In the genomic region with DNA sequence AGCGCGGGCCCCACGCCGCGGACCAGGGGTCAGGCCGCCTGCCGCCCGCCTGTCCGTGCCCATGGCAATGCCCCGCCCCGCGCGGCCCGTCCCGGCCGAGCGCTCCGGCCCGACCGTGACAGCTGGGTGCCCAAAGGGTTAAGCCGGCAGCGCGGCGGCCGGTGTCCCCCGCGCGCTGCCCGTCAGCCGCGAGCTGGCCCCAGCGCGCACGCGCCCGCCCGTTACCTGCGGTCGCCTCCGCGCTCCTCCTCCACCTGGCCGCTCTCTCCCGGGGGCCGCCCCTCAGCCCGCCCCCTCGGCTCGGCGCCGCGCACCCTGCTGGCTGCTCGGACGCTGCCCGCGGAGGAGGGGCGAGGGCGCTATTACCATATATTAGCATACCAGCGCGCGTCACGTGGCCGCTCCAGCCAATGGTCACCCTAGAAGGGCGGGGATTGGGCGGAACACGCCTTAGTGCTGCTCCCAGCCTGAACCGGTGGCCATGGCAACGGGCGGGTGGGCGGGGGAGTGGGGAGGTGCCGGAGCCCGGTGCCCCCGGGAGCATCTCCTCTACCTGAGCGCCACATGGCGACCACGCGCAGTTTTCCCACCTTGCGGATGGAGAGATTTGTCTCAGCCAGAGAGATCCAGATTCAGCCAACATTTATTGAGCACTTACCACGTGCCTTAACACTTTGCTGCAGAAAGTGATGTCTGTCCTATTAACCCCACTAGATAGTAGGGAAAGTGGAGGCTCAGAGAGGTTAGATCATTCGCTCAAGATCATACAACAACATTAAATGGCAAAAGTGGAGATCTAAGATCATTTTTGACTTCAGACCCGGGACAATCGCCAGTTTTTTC, we compare ENCODE assay signal across 8 cellular contexts. TPM values are rescaled to one million over a fixed set of nuclear protein-coding genes. Genes with fewer than 3 reads are reported as not detected.
A peak's percentile ranks its signal among the peaks of the same experiment; 100 is the strongest.
DNase-seq lines count a peak whose midpoint lies in the region; ATAC-seq and TF ChIP-seq lines count a peak whose summit lies in the region.

PHC2 (minus strand) TSS at position 345 of the 843 bp plus-strand sequence. CDS start 55,556 bp downstream, outside the sequence.

- no peak for TF ChIP-seq CTCF in KMS-11 (conservative IDR thresholded peaks at IDR 0.05; ENCODE audit: low read depth, low read length)
- TF ChIP-seq CTCF in esophagus squamous epithelium (IDR thresholded peaks at IDR 0.05), result peak in 5 of 6 experiments; percentile 11 to 66 (median 39)

- ATAC-seq in GM21723 (IDR thresholded peaks at IDR 0.05; ENCODE audit: unreplicated experiment), result peak; percentile 95

- intact Hi-C loops in esophagus squamous epithelium (cut with DNase I), result no loop called here

- H3K4me3 ChIP-seq in KMS-11 (IDR thresholded peaks at IDR 0.05; ENCODE audit: insufficient read depth, low read depth, low read length) (peak within 1 kb of the TSS; percentile 65), esophagus squamous epithelium (peak within 1 kb of the TSS; percentile 59 to 96 (median 70)), muscle layer of colon (ENCODE audit: low read depth in 1 of 2, low read length in 2 of 2) (peak within 1 kb of the TSS; percentile 62 to 71)

- no peaks in the 10 kb centered on the region; the same call in 1 of the 2 replicates for H3K27me3 ChIP-seq in KMS-11 (ENCODE audit: insufficient read depth, low read depth)
- H3K27me3 ChIP-seq in esophagus squamous epithelium, result no peaks in the 10 kb centered on the region
- H3K27me3 ChIP-seq in muscle layer of colon (ENCODE audit: control insufficient read depth in 1 of 2, insufficient read depth in 2 of 2, low read length in 2 of 2), result no peaks in the 10 kb centered on the region

- peak within 1 kb of the TSS; percentile 28; the same call in 1 of the 2 replicates for H3K9ac ChIP-seq in KMS-11
- H3K9ac ChIP-seq in muscle layer of colon (ENCODE audit: low read length), result no peak within 1 kb of the TSS

- peaks cover 20% of the 10 kb centered on the region for H3K4me1 ChIP-seq in KMS-11 (ENCODE audit: low read depth, poor library complexity, severe bottlenecking)
- peaks cover 8 to 72% (median 45%) of the 10 kb centered on the region in 3 donors for H3K4me1 ChIP-seq in esophagus squamous epithelium
- peaks cover 17% of the 10 kb centered on the region for H3K4me1 ChIP-seq in muscle layer of colon (ENCODE audit: insufficient read depth, low read length)

- 6 to 9% methylated on average over 10 to 13 of the region's 80 CpGs for WGBS in esophagus squamous epithelium, 2 donors

- no peaks in the 10 kb centered on the region for H3K79me2 ChIP-seq in KMS-11 (ENCODE audit: insufficient read depth, low read depth)

- H4K20me1 ChIP-seq in KMS-11 (ENCODE audit: insufficient read depth), result no peaks in the 10 kb centered on the region

- H3K9me3 ChIP-seq in esophagus squamous epithelium (no peaks in the 10 kb centered on the region), muscle layer of colon (ENCODE audit: low read length) (no peaks in the 10 kb centered on the region)

- H3K36me3 ChIP-seq in KMS-11 (ENCODE audit: insufficient read depth), result no peaks in the 10 kb centered on the region
- H3K36me3 ChIP-seq in esophagus squamous epithelium, result no peaks in the 10 kb centered on the region
- H3K36me3 ChIP-seq in muscle layer of colon (ENCODE audit: insufficient read depth, low read length), result no peaks in the 10 kb centered on the region

- peak within 1 kb of the TSS; percentile 83 for H3K4me2 ChIP-seq in KMS-11

- DNase-seq in DMS 273 (lab: John Stamatoyannopoulos, UW; ENCODE audit: unreplicated experiment) (peak; percentile 99), RKO (ENCODE audit: low spot score) (peak; percentile 98), activated T-helper 1 cell treated with Interleukin-2 at 50 U/mL for 16 hours (ENCODE audit: low read depth) (peak; percentile 82), esophagus squamous epithelium (lab: John Stamatoyannopoulos, UW) (peak; percentile 84)
- peak; percentile 94 for DNase-seq in stimulated activated CD8-positive, alpha-beta memory T cell treated with anti-CD3 and anti-CD28 coated beads, Interleukin-4, amount 100 ng/mL, for 48 hours

- peak within 1 kb of the TSS; percentile 81 for H2AFZ ChIP-seq in KMS-11 (ENCODE audit: low read depth)

- peak in 1 of 4 donors; percentile 60 for TF ChIP-seq POLR2A in esophagus squamous epithelium (IDR thresholded peaks at IDR 0.05)

- H3K27ac ChIP-seq in KMS-11 (no peak within 1 kb of the TSS), esophagus squamous epithelium (peak within 1 kb of the TSS; percentile 65 to 90 (median 82)), muscle layer of colon (ENCODE audit: low read depth, low read length) (peak within 1 kb of the TSS; percentile 48)

RNA-seq across cellular contexts. Expression of gene PHC2, which starts in this region (rescaled TPM):
- 10 to 100 TPM; 27.4 to 92.1 (median 50.6) TPM for total RNA-seq in esophagus squamous epithelium
